1 cellular context compared by ENCODE assay signal in the genomic region with DNA sequence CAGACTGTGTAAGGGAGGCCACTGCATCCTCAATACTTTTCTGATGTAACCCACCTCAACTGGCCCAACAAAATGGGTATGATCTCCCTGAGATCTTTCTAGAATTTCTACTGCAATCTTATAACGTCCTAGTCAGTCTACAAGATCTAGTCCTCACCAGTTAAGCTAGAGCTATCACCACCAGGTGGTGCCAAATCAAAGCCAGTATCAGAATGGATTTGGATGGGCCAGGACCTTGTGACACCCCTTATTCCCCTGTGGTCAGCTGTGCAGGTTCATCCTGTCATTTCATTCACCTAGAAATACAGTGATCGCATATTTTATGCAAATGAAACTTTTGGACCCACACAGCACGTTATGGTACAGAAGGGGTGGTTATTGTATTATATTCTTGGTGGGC.
A peak's percentile ranks its signal among the peaks of the same experiment; 100 is the strongest.
TF ChIP-seq lines count a peak whose summit lies in the region.

No MANE protein-coding gene starts in this region.

TF ChIP-seq in GM12878, 131 proteins besides CTCF, POLR2A, EP300 and RAD21 (continued from another document):
- TF ChIP-seq, protein P1, sequence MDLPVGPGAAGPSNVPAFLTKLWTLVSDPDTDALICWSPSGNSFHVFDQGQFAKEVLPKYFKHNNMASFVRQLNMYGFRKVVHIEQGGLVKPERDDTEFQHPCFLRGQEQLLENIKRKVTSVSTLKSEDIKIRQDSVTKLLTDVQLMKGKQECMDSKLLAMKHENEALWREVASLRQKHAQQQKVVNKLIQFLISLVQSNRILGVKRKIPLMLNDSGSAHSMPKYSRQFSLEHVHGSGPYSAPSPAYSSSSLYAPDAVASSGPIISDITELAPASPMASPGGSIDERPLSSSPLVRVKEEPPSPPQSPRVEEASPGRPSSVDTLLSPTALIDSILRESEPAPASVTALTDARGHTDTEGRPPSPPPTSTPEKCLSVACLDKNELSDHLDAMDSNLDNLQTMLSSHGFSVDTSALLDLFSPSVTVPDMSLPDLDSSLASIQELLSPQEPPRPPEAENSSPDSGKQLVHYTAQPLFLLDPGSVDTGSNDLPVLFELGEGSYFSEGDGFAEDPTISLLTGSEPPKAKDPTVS (IDR thresholded peaks at IDR 0.05; ENCODE audit: low read depth, low read length): no peak
- TF ChIP-seq TCF7 (IDR thresholded peaks at IDR 0.05; ENCODE audit: borderline replicate concordance): no peak
- no peak for TF ChIP-seq RAD51 (IDR thresholded peaks at IDR 0.05)
- peak; percentile 75 for TF ChIP-seq SMC3 (IDR thresholded peaks at IDR 0.05; ENCODE audit: borderline replicate concordance, low read length)
- TF ChIP-seq RUNX3 (IDR thresholded peaks at IDR 0.05; ENCODE audit: low read length): 0 out of 2 replicates have a peak, but pooled peaks have one; percentile 22
TF ChIP-seq in GM12878: peak in this region for 4.
